In the genomic region with DNA sequence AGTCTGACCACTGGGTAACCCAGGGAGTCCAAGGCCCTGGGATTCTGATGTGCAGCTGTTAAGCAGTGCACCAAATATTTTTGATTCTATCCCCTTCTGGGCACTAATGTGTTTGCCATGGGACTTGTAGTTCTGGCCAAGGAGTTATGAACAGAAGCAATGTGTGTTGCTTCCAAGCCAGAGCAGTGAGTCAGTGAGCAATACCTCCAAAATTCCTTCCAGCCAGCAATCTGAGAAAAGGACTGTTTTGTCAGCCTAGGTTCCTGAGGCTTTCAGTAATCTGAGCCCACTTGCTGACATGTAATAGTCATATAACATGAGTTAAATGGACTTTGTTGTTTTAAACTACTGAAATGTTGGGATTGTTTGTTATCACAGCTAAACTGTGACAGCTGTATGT, we compare ENCODE assay signal across 28 cellular contexts.
"Had no signal": no experiment of that assay in that cellular context is flagged by ENCODE, and none has a peak within 500 bp of the region (broad histone marks: within the 10 kb centered on the region; RNA-seq: fewer than 3 reads in every experiment).

No MANE protein-coding gene starts in this region.

- H3K9me3 ChIP-seq: esophagus muscularis mucosa, gastroesophageal sphincter, heart right ventricle, neutrophil, pancreas, sigmoid colon, suprapubic skin, transverse colon, vagina had no signal

- H3K4me3 ChIP-seq: dorsolateral prefrontal cortex, esophagus muscularis mucosa, gastroesophageal sphincter, heart right ventricle, lung, pancreas, sigmoid colon, skin epidermis, spleen, suprapubic skin, transverse colon, vagina had no signal

- H3K27me3 Mint-ChIP-seq: memory B cell; progenitor cell of endocrine pancreas; stimulated activated naive CD8-positive, alpha-beta T cell treated with anti-CD3 and anti-CD28 coated beads, Interleukin-15, amount 100 ng/mL, for 72 hours had no signal

- H3K4me1 ChIP-seq: esophagus muscularis mucosa, foreskin keratinocyte, gastroesophageal sphincter, heart right ventricle, pancreas, sigmoid colon, spleen, suprapubic skin, transverse colon, vagina had no signal

- H3K9me3 Mint-ChIP-seq: neural crest cell had no signal

- H3K4me3 Mint-ChIP-seq: memory B cell; natural killer cell; neural crest cell; stimulated activated naive CD8-positive, alpha-beta T cell treated with anti-CD3 and anti-CD28 coated beads, Interleukin-15, amount 100 ng/mL, for 72 hours had no signal

- H3K36me3 Mint-ChIP-seq: memory B cell, natural killer cell had no signal

- DNase-seq: cerebellar nuclear complex; cortex of kidney; dorsolateral prefrontal cortex; effector CD4-positive, alpha-beta T cell; foreskin keratinocyte; glutamatergic neuron; heart right ventricle; hippocampal formation; kidney glomerular epithelial cell; natural killer cell; pancreas; right cardiac atrium; sigmoid colon; spleen; stimulated activated naive CD4-positive, alpha-beta T cell; stimulated activated naive CD8-positive, alpha-beta T cell treated with anti-CD3 and anti-CD28 coated beads, Interleukin-15, amount 100 ng/mL, for 72 hours; transverse colon had no signal

- H3K27me3 ChIP-seq: dorsolateral prefrontal cortex, esophagus muscularis mucosa, foreskin keratinocyte, gastroesophageal sphincter, neutrophil, pancreas, sigmoid colon, spleen, suprapubic skin, transverse colon, vagina had no signal

- H3K27ac ChIP-seq: dorsolateral prefrontal cortex, epithelial cell of prostate, esophagus muscularis mucosa, foreskin keratinocyte, gastroesophageal sphincter, heart right ventricle, neutrophil, pancreas, sigmoid colon, skin epidermis, spleen, suprapubic skin, transverse colon, vagina had no signal

- H3K36me3 ChIP-seq: esophagus muscularis mucosa, gastroesophageal sphincter, heart right ventricle, neutrophil, pancreas, sigmoid colon, spleen, suprapubic skin, transverse colon, vagina had no signal

- H3K27ac Mint-ChIP-seq: memory B cell; natural killer cell; progenitor cell of endocrine pancreas; stimulated activated naive CD8-positive, alpha-beta T cell treated with anti-CD3 and anti-CD28 coated beads, Interleukin-15, amount 100 ng/mL, for 72 hours had no signal

- H3K4me1 Mint-ChIP-seq: memory B cell; natural killer cell; neural crest cell; stimulated activated naive CD8-positive, alpha-beta T cell treated with anti-CD3 and anti-CD28 coated beads, Interleukin-15, amount 100 ng/mL, for 72 hours had no signal
